In genomic region chr10:21519327-21519933, GRCh38 we compare ENCODE assay signal across 8 cellular contexts. TPM values are rescaled to one million over a fixed set of nuclear protein-coding genes. Genes with fewer than 3 reads are reported as not detected.
DNase-seq lines count a peak whose midpoint lies in the region; ATAC-seq and TF ChIP-seq lines count a peak whose summit lies in the region.

No MANE protein-coding gene starts in this region.

- peak overlapping the region; percentile 74 for H3K27ac ChIP-seq in rectal smooth muscle tissue (ENCODE audit: low read depth, low read length)

- intact Hi-C loops in sciatic nerve (cut with DNase I), result no loop called here

- H3K36me3 ChIP-seq in rectal smooth muscle tissue (ENCODE audit: control insufficient read depth, insufficient read depth, low read length), result no peaks in the 10 kb centered on the region

- H3K9ac ChIP-seq in rectal smooth muscle tissue (ENCODE audit: low read length), result no peak overlapping the region

- DNase-seq in GM12864 (ENCODE audit: low read depth), result no peak
- DNase-seq in RPMI8226, result peak; percentile 33
- DNase-seq in fibroblast of peridontal ligament (ENCODE audit: extremely low read depth), result peak; percentile 33
- no peak for DNase-seq in sciatic nerve (ENCODE audit: low spot score)
- no peak for DNase-seq in GM10266 (ENCODE audit: extremely low spot score)
- DNase-seq in GM20000 (ENCODE audit: low spot score), result no peak

- peaks cover 7% of the 10 kb centered on the region for H3K27me3 ChIP-seq in rectal smooth muscle tissue (ENCODE audit: control insufficient read depth, insufficient read depth, low read length)

- ATAC-seq in sciatic nerve (no peak), HG03342 (IDR thresholded peaks at IDR 0.05; ENCODE audit: unreplicated experiment) (no peak)

- no peak for TF ChIP-seq CTCF in GM12864 (IDR thresholded peaks at IDR 0.05; ENCODE audit: low read depth, low read length, missing control alignments)
- no peak for TF ChIP-seq CTCF in GM10266 (IDR thresholded peaks at IDR 0.05; ENCODE audit: control insufficient read depth, insufficient read depth, low read depth, missing control alignments)
- no peak for TF ChIP-seq CTCF in GM20000 (IDR thresholded peaks at IDR 0.05; ENCODE audit: extremely low read depth, missing control alignments)

- H3K4me3 ChIP-seq in GM12864 (ENCODE audit: low read depth, low read length) (peak overlapping the region; percentile 37; the same call in 1 of the 2 replicates), rectal smooth muscle tissue (ENCODE audit: low read length) (peak overlapping the region; percentile 59)

- peaks cover 6% of the 10 kb centered on the region for H3K4me1 ChIP-seq in rectal smooth muscle tissue (ENCODE audit: control insufficient read depth, insufficient read depth, low read length)

RNA-seq across cellular contexts. Expression of gene SKIDA1, which starts 6.1 kb away (rescaled TPM):
- total RNA-seq in sciatic nerve, result 3.1 TPM

RNA-seq across cellular contexts. Expression of gene MLLT10, which starts 14.6 kb away (rescaled TPM):
- 68.1 TPM for total RNA-seq in sciatic nerve

Comparison
In these comparisons a context has a peak if more than half of its experiments do, and no peak if none do; other contexts are left out.
1. DNase-seq: peak in RPMI8226 (single experiment) and fibroblast of peridontal ligament (single experiment); none in GM12864 (single experiment), sciatic nerve (single experiment), GM10266 (single experiment) and GM20000 (single experiment).